Comparison of ENCODE assay signal across 8 cellular contexts in genomic region chr1:110916669-110917306, GRCh38. TPM values are rescaled to one million over a fixed set of nuclear protein-coding genes. Genes with fewer than 3 reads are reported as not detected.
DNase-seq lines count a peak whose midpoint lies in the region; ATAC-seq, FAIRE-seq and TF ChIP-seq lines count a peak whose summit lies in the region.

No MANE protein-coding gene starts in this region.

- peak; percentile 89 to 92 for ATAC-seq in A549
- ATAC-seq in aorta (ENCODE audit: low FRiP score) = no peak
- no peak for ATAC-seq in GM21447 (IDR thresholded peaks at IDR 0.05; ENCODE audit: unreplicated experiment)

- in situ Hi-C loops in KBM-7 (cut with MboI; ENCODE audit: low pct_unique_long_range_greater_than_20kb, low sequenced_read_pairs) = no loop called here

- intact Hi-C loops in activated T-helper 1 cell treated with anti-CD3 and anti-CD28 coated beads, Interleukin-12 subunit alpha, Interleukin-12 subunit beta, Interleukin-2, Interleukin-4 antibody, amounts not matched to agents 30 ng/mL and 10 ng/mL and 1 ng/mL, durations not matched to agents 14 hours and 24 hours and 36 hours (cut with micrococcal nuclease) = loop anchor here (1.0 to 2.0 kb wide), 3 partner anchors 20 to 48 kb away; no protein-coding TSS in a partner anchor
- intact Hi-C loops in aorta (cut with DNase I) = no loop called here

- 0% methylated on average over 2 of the region's 2 CpGs for WGBS in A549 (ENCODE audit: missing lambda C conversion rate)
- 30 to 43% methylated on average over 2 of the region's 2 CpGs for WGBS in aorta, 2 donors

- peaks cover 12% of the 10 kb centered on the region for H3K36me3 Mint-ChIP-seq in activated T-helper 1 cell treated with anti-CD3 and anti-CD28 coated beads, Interleukin-12 subunit alpha, Interleukin-12 subunit beta, Interleukin-2, Interleukin-4 antibody, amounts not matched to agents 30 ng/mL and 10 ng/mL and 1 ng/mL, durations not matched to agents 14 hours and 24 hours and 36 hours (ENCODE audit: low read depth)

- H3K27me3 ChIP-seq in aorta (ENCODE audit: control insufficient read depth in 1 of 2, insufficient read depth in 2 of 2, low read length in 1 of 2) = no peaks in the 10 kb centered on the region
- no peaks in the 10 kb centered on the region for H3K27me3 ChIP-seq in H7 (ENCODE audit: control insufficient read depth, insufficient read depth, low read length)

- no peak for TF ChIP-seq EP300 in A549 (IDR thresholded peaks at IDR 0.05)

- TF ChIP-seq CTCF in A549 (IDR thresholded peaks at IDR 0.05) = no peak

- peaks cover 2% of the 10 kb centered on the region for H3K27me3 Mint-ChIP-seq in activated T-helper 1 cell treated with anti-CD3 and anti-CD28 coated beads, Interleukin-12 subunit alpha, Interleukin-12 subunit beta, Interleukin-2, Interleukin-4 antibody, amounts not matched to agents 30 ng/mL and 10 ng/mL and 1 ng/mL, durations not matched to agents 14 hours and 24 hours and 36 hours (ENCODE audit: insufficient read depth)

- no peak for TF ChIP-seq RAD21 in A549 (conservative IDR thresholded peaks at IDR 0.05 in 1 of 2, IDR thresholded peaks at IDR 0.05 in 1 of 2)

- POLR2A ChIA-PET in A549 (lab: Yijun Ruan, JAX) = no interaction called here

- peak overlapping the region; percentile 71 for H3K27ac Mint-ChIP-seq in activated T-helper 1 cell treated with anti-CD3 and anti-CD28 coated beads, Interleukin-12 subunit alpha, Interleukin-12 subunit beta, Interleukin-2, Interleukin-4 antibody, amounts not matched to agents 30 ng/mL and 10 ng/mL and 1 ng/mL, durations not matched to agents 14 hours and 24 hours and 36 hours

- DNase-seq in A549 (ENCODE audit: low read depth in 1 of 2, low spot score in 1 of 2) = peak; percentile 31 to 74
- no peak for DNase-seq in GM18507 (ENCODE audit: extremely low spot score, insufficient read length, low read depth)
- peak; percentile 63 for DNase-seq in KBM-7
- DNase-seq in activated T-helper 1 cell treated with anti-CD3 and anti-CD28 coated beads, Interleukin-12 subunit alpha, Interleukin-12 subunit beta, Interleukin-2, Interleukin-4 antibody, amounts not matched to agents 30 ng/mL and 10 ng/mL and 1 ng/mL, durations not matched to agents 14 hours and 24 hours and 36 hours (ENCODE audit: low spot score) = peak; percentile 36
- no peak for DNase-seq in skeletal muscle cell (ENCODE audit: low read depth)
- DNase-seq in aorta = no peak
- DNase-seq in H7 = no peak

- H3K4me2 ChIP-seq in A549 = peak overlapping the region; percentile 64

- H3K4me1 Mint-ChIP-seq in activated T-helper 1 cell treated with anti-CD3 and anti-CD28 coated beads, Interleukin-12 subunit alpha, Interleukin-12 subunit beta, Interleukin-2, Interleukin-4 antibody, amounts not matched to agents 30 ng/mL and 10 ng/mL and 1 ng/mL, durations not matched to agents 14 hours and 24 hours and 36 hours (ENCODE audit: low read depth) = peaks cover 19% of the 10 kb centered on the region

- H3K4me3 ChIP-seq in A549 (peak overlapping the region; percentile 26; the same call in 2 of the 3 replicates), skeletal muscle cell (ENCODE audit: low read depth, low read length) (peak overlapping the region; percentile 10), aorta (ENCODE audit: low read length in 2 of 2) (no peak overlapping the region), H7 (ENCODE audit: insufficient read depth, low read depth, low read length) (no peak overlapping the region)

- H3K4me3 Mint-ChIP-seq in activated T-helper 1 cell treated with anti-CD3 and anti-CD28 coated beads, Interleukin-12 subunit alpha, Interleukin-12 subunit beta, Interleukin-2, Interleukin-4 antibody, amounts not matched to agents 30 ng/mL and 10 ng/mL and 1 ng/mL, durations not matched to agents 14 hours and 24 hours and 36 hours = peak overlapping the region; percentile 56

- CTCF ChIA-PET in A549 (lab: Yijun Ruan, JAX) = no interaction called here

- H3K27ac ChIP-seq in A549 (peak overlapping the region; percentile 73 to 87), aorta (ENCODE audit: low read depth in 1 of 2, low read length in 2 of 2) (no peak overlapping the region)

- H3K4me1 ChIP-seq in A549 (peaks cover 12% of the 10 kb centered on the region; the same call in 1 of the 3 replicates), aorta (ENCODE audit: control insufficient read depth in 1 of 2, insufficient read depth in 2 of 2, low read length in 2 of 2) (no peaks in the 10 kb centered on the region)

- H3K36me3 ChIP-seq in aorta (ENCODE audit: control insufficient read depth in 1 of 2, insufficient read depth in 2 of 2, low read length in 1 of 2) = no peaks in the 10 kb centered on the region
- H3K36me3 ChIP-seq in H7 (replicated peaks; ENCODE audit: control insufficient read depth, insufficient read depth, low read length) = no peaks in the 10 kb centered on the region

- TF ChIP-seq POLR2A in A549 (IDR thresholded peaks at IDR 0.05; ENCODE audit: low read length) = no peak

- H3K9me3 Mint-ChIP-seq in activated T-helper 1 cell treated with anti-CD3 and anti-CD28 coated beads, Interleukin-12 subunit alpha, Interleukin-12 subunit beta, Interleukin-2, Interleukin-4 antibody, amounts not matched to agents 30 ng/mL and 10 ng/mL and 1 ng/mL, durations not matched to agents 14 hours and 24 hours and 36 hours = peaks cover 23% of the 10 kb centered on the region

- no peak for FAIRE-seq in A549 (lab: Jason Lieb, UNC)
- peak; percentile 78 for FAIRE-seq in GM18507 (lab: Jason Lieb, UNC)

- H3K9me3 ChIP-seq in A549 = peaks cover 4% of the 10 kb centered on the region; the same call in 2 of the 3 replicates
- H3K9me3 ChIP-seq in aorta (ENCODE audit: control insufficient read depth, low read length) = no peaks in the 10 kb centered on the region

TF ChIP-seq in A549, 52 proteins besides CTCF, POLR2A, EP300 and RAD21 (continues in another document):
- TF ChIP-seq MAX (IDR thresholded peaks at IDR 0.05) (peak; percentile 22; the same call in 1 of the 2 replicates), POLR2AphosphoS2 (conservative IDR thresholded peaks at IDR 0.05; ENCODE audit: low read length) (no peak), TFCP2L1 (CRISPR knock-in tag; IDR thresholded peaks at IDR 0.05) (no peak), JUNB (IDR thresholded peaks at IDR 0.05) (no peak), CHD4 (IDR thresholded peaks at IDR 0.05; ENCODE audit: borderline replicate concordance) (no peak), EHMT2 (IDR thresholded peaks at IDR 0.05; ENCODE audit: low read depth) (no peak), ESRRA (IDR thresholded peaks at IDR 0.05; ENCODE audit: borderline replicate concordance, low read length) (no peak), ZSCAN20 (CRISPR knock-in tag; IDR thresholded peaks at IDR 0.05) (no peak), BHLHE40 (IDR thresholded peaks at IDR 0.05; ENCODE audit: low read depth, low read length) (no peak), BCL3 (IDR thresholded peaks at IDR 0.05) (no peak), PBX3 (IDR thresholded peaks at IDR 0.05) (no peak), CHD2 (IDR thresholded peaks at IDR 0.05; ENCODE audit: low read length, partially characterized antibody) (no peak), RCOR1 (IDR thresholded peaks at IDR 0.05; ENCODE audit: low read depth, low read length) (no peak)

RNA-seq across cellular contexts. Expression of gene CD53, which starts 43.8 kb away (rescaled TPM):
- polyA plus RNA-seq in A549 (2011; rRNA removed) (not detected in 2 replicates), A549 (2017; fragmentation: RNase III; extraction: RNeasy Plus Mini Kit Qiagen cat#74134 plus additional on column Dnase treatment) (not detected in 3 replicates), aorta (10 to 100 TPM in 1 of 2 donors, 1 to 10 TPM in 1; 8.0 to 49.3 TPM)
- polyA plus RNA-seq in A549 (2012; cell fraction: cytosol; rRNA removed) = 0.04 TPM in 1 of 2 replicates, not detected in the other
- polyA plus RNA-seq in A549 (2012; cell fraction: nucleus; rRNA removed) = not detected in 2 replicates
- not detected in 2 replicates for polyA minus RNA-seq in A549 (2011; rRNA and poly(A)+ RNA removed)
- total RNA-seq in activated T-helper 1 cell treated with anti-CD3 and anti-CD28 coated beads, Interleukin-12 subunit alpha, Interleukin-12 subunit beta, Interleukin-2, Interleukin-4 antibody, amounts not matched to agents 30 ng/mL and 10 ng/mL and 1 ng/mL, durations not matched to agents 14 hours and 24 hours and 36 hours = 201 and 204 TPM in 2 replicates
- 10 to 100 TPM; 38.3 to 50.7 TPM for total RNA-seq in aorta
- 0.14 and 0.26 TPM in 2 replicates for total RNA-seq in H7 (2014; rRNA removed; shearing (Covaris generic))

RNA-seq across cellular contexts. Expression of gene LRIF1, which starts 46.9 kb away (rescaled TPM):
- polyA plus RNA-seq in A549 (2011; rRNA removed) (29.1 and 40.8 TPM in 2 replicates), A549 (2017; fragmentation: RNase III; extraction: RNeasy Plus Mini Kit Qiagen cat#74134 plus additional on column Dnase treatment) (15.5 to 16.3 TPM (median 16.3 TPM) in 3 replicates), aorta (1 to 10 TPM; 1.5 to 3.4 TPM)
- polyA plus RNA-seq in A549 (2012; cell fraction: cytosol; rRNA removed) = 5.5 and 5.9 TPM in 2 replicates
- polyA plus RNA-seq in A549 (2012; cell fraction: nucleus; rRNA removed) = 2.1 TPM in 2 replicates
- 7.9 and 10.0 TPM in 2 replicates for polyA minus RNA-seq in A549 (2011; rRNA and poly(A)+ RNA removed)
- 13.8 and 14.8 TPM in 2 replicates for total RNA-seq in activated T-helper 1 cell treated with anti-CD3 and anti-CD28 coated beads, Interleukin-12 subunit alpha, Interleukin-12 subunit beta, Interleukin-2, Interleukin-4 antibody, amounts not matched to agents 30 ng/mL and 10 ng/mL and 1 ng/mL, durations not matched to agents 14 hours and 24 hours and 36 hours
- total RNA-seq in aorta = 1 to 10 TPM; 6.3 to 6.7 TPM
- total RNA-seq in H7 (2014; rRNA removed; shearing (Covaris generic)) = 15.4 and 17.6 TPM in 2 replicates

Comparison
In these comparisons a context has a peak if more than half of its experiments do, and no peak if none do; other contexts are left out.
1. ATAC-seq: peak in A549 (2 of 2); none in aorta (single experiment) and GM21447 (single experiment).
2. DNase-seq: peak in A549 (2 of 2), KBM-7 (single experiment) and activated T-helper 1 cell treated with anti-CD3 and anti-CD28 coated beads, Interleukin-12 subunit alpha, Interleukin-12 subunit beta, Interleukin-2, Interleukin-4 antibody, amounts not matched to agents 30 ng/mL and 10 ng/mL and 1 ng/mL, durations not matched to agents 14 hours and 24 hours and 36 hours (single experiment); none in GM18507 (single experiment), skeletal muscle cell (single experiment), aorta (0 of 2) and H7 (single experiment).
3. H3K27ac ChIP-seq: peak in A549 (2 of 2); none in aorta (0 of 2).
4. H3K4me3 ChIP-seq: peak in A549 (single experiment) and skeletal muscle cell (single experiment); none in aorta (0 of 2) and H7 (single experiment).
5. RNA of gene CD53, which starts 43.8 kb away (total RNA-seq): 201 to 204 TPM in activated T-helper 1 cell treated with anti-CD3 and anti-CD28 coated beads, Interleukin-12 subunit alpha, Interleukin-12 subunit beta, Interleukin-2, Interleukin-4 antibody, amounts not matched to agents 30 ng/mL and 10 ng/mL and 1 ng/mL, durations not matched to agents 14 hours and 24 hours and 36 hours and 38.3 to 50.7 TPM in aorta; 0.14 to 0.26 TPM in H7; every median in the first group is over 10 times any median in the second.